ENCODE assay signal across 13 cellular contexts in genomic region chr21:33317226-33317625, GRCh38.
"Had no signal": no experiment of that assay in that cellular context is flagged by ENCODE, and none has a peak within 500 bp of the region (broad histone marks: within the 10 kb centered on the region; RNA-seq: fewer than 3 reads in every experiment).

No MANE protein-coding gene starts in this region.

- H3K79me2 ChIP-seq: hepatocyte had no signal

- H3K4me2 ChIP-seq: hepatocyte had no signal

- H3K27ac Mint-ChIP-seq: activated naive CD4-positive, alpha-beta T cell treated with anti-CD3 and anti-CD28 coated beads, Interleukin-2, amount 10 ng/mL, durations not matched to agents 7 days and 5 days; endodermal cell; stimulated activated memory B cell treated with anti-CD40 and anti-IgM and Interleukin-4, amounts not matched to agents 10 μg/mL and 1 μg/mL and 100 μg/mL, for 72 hours; T-cell had no signal

- FAIRE-seq: astrocyte, bronchial epithelial cell, keratinocyte had no signal

- DNase-seq: activated CD4-positive, alpha-beta T cell treated with anti-CD3 and anti-CD28 coated beads, Interleukin-2, amount 50 U/mL, for 4 hours; activated naive CD4-positive, alpha-beta T cell treated with anti-CD3 and anti-CD28 coated beads, Interleukin-2, amount 10 ng/mL, durations not matched to agents 7 days and 5 days; dorsolateral prefrontal cortex; endodermal cell; T-cell; T-helper 9 cell had no signal

- H3K27me3 Mint-ChIP-seq: stimulated activated memory B cell treated with anti-CD40 and anti-IgM and Interleukin-4, amounts not matched to agents 10 μg/mL and 1 μg/mL and 100 μg/mL, for 72 hours; T-cell had no signal

- H3K4me1 Mint-ChIP-seq: activated naive CD4-positive, alpha-beta T cell treated with anti-CD3 and anti-CD28 coated beads, Interleukin-2, amount 10 ng/mL, durations not matched to agents 7 days and 5 days; endodermal cell; stimulated activated memory B cell treated with anti-CD40 and anti-IgM and Interleukin-4, amounts not matched to agents 10 μg/mL and 1 μg/mL and 100 μg/mL, for 72 hours; T-cell had no signal

- H3K27me3 ChIP-seq: dorsolateral prefrontal cortex, hepatocyte had no signal

- ATAC-seq: activated CD4-positive, CD25-positive, alpha-beta regulatory T cell treated with anti-CD3 and anti-CD28 coated beads, Interleukin-2, amount 50 U/mL, for 24 hours; left lobe of liver; stimulated activated memory B cell treated with anti-CD40 and anti-IgM and Interleukin-4, amounts not matched to agents 10 μg/mL and 1 μg/mL and 100 μg/mL, for 72 hours; T-cell had no signal

- H2AFZ ChIP-seq: hepatocyte had no signal

- H3K27ac ChIP-seq: hepatocyte had no signal

- H3K36me3 Mint-ChIP-seq: activated naive CD4-positive, alpha-beta T cell treated with anti-CD3 and anti-CD28 coated beads, Interleukin-2, amount 10 ng/mL, durations not matched to agents 7 days and 5 days; stimulated activated memory B cell treated with anti-CD40 and anti-IgM and Interleukin-4, amounts not matched to agents 10 μg/mL and 1 μg/mL and 100 μg/mL, for 72 hours; T-cell had no signal

- H3K4me3 Mint-ChIP-seq: activated naive CD4-positive, alpha-beta T cell treated with anti-CD3 and anti-CD28 coated beads, Interleukin-2, amount 10 ng/mL, durations not matched to agents 7 days and 5 days; endodermal cell; stimulated activated memory B cell treated with anti-CD40 and anti-IgM and Interleukin-4, amounts not matched to agents 10 μg/mL and 1 μg/mL and 100 μg/mL, for 72 hours; T-cell had no signal

- H3K4me3 ChIP-seq: dorsolateral prefrontal cortex, hepatocyte had no signal

- H3K9me3 Mint-ChIP-seq: stimulated activated memory B cell treated with anti-CD40 and anti-IgM and Interleukin-4, amounts not matched to agents 10 μg/mL and 1 μg/mL and 100 μg/mL, for 72 hours had no signal
